Comparison of ENCODE assay signal across 21 cellular contexts in the genomic region with DNA sequence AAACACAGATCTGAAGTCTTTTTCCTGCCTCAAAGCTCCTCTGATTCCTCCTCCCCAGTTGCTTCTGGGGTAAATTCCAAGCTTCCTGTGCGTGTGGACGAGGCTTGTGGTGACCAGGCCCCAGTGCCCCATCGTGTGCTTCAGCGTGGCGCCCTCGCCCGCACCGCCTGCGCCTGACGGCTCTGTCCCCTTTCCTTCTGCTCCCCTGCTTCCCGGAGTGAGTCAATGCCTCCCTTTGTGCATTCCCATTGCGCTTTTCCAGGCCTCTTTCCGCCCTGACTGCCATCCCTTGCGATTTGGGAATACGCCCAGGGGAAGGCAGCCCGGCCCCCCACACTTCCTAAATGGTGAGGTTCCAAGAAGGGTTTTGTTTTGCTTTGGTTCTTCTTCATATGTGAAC.
"Had no signal": no experiment of that assay in that cellular context is flagged by ENCODE, and none has a peak within 500 bp of the region (broad histone marks: within the 10 kb centered on the region; RNA-seq: fewer than 3 reads in every experiment).

No MANE protein-coding gene starts in this region.

- H3K9me3 Mint-ChIP-seq: stimulated activated effector memory CD8-positive, alpha-beta T cell treated with anti-CD3 and anti-CD28 coated beads, Interleukin-12 subunit alpha, Interleukin-12 subunit beta, amount 100 ng/mL, for 72 hours; T-helper 2 cell treated with Interferon-gamma antibody and Interleukin-4, amounts not matched to agents 5 μg/mL and 100 μg/mL, for 36 hours had no signal

- H3K27ac Mint-ChIP-seq: stimulated activated effector memory CD8-positive, alpha-beta T cell treated with anti-CD3 and anti-CD28 coated beads, Interleukin-12 subunit alpha, Interleukin-12 subunit beta, amount 100 ng/mL, for 72 hours; T-cell; T-helper 2 cell treated with Interferon-gamma antibody and Interleukin-4, amounts not matched to agents 5 μg/mL and 100 μg/mL, for 36 hours had no signal

- ATAC-seq: activated naive CD4-positive, alpha-beta T cell treated with anti-CD3 and anti-CD28 coated beads, Interleukin-2, amount 50 U/mL, for 72 hours; left lung; naive thymus-derived CD8-positive, alpha-beta T cell; sciatic nerve; stimulated activated effector memory CD8-positive, alpha-beta T cell treated with anti-CD3 and anti-CD28 coated beads, Interleukin-12 subunit alpha, Interleukin-12 subunit beta, amount 100 ng/mL, for 72 hours; stimulated activated naive CD8-positive, alpha-beta T cell treated with anti-CD3 and anti-CD28 coated beads, Interleukin-15, amount 100 ng/mL, for 72 hours; T-cell had no signal

- H3K27ac ChIP-seq: ascending aorta, breast epithelium, coronary artery, left lung, suprapubic skin, transverse colon, VCaP had no signal

- H3K36me3 ChIP-seq: ascending aorta, breast epithelium, transverse colon had no signal

- H3K9me3 ChIP-seq: ascending aorta, breast epithelium, left lung, suprapubic skin, transverse colon had no signal

- H3K36me3 Mint-ChIP-seq: stimulated activated effector memory CD8-positive, alpha-beta T cell treated with anti-CD3 and anti-CD28 coated beads, Interleukin-12 subunit alpha, Interleukin-12 subunit beta, amount 100 ng/mL, for 72 hours had no signal

- H3K4me3 Mint-ChIP-seq: stimulated activated effector memory CD8-positive, alpha-beta T cell treated with anti-CD3 and anti-CD28 coated beads, Interleukin-12 subunit alpha, Interleukin-12 subunit beta, amount 100 ng/mL, for 72 hours; stimulated activated naive CD8-positive, alpha-beta T cell treated with anti-CD3 and anti-CD28 coated beads, Interleukin-15, amount 100 ng/mL, for 72 hours; T-cell; T-helper 2 cell treated with Interferon-gamma antibody and Interleukin-4, amounts not matched to agents 5 μg/mL and 100 μg/mL, for 36 hours had no signal

- H3K4me3 ChIP-seq: ascending aorta, breast epithelium, coronary artery, left lung, lung, suprapubic skin, transverse colon had no signal

- DNase-seq: activated T-cell treated with anti-CD3 and anti-CD28 coated beads, Interleukin-2, amount 50 U/mL, for 1 hour; erythroblast; foreskin fibroblast; kidney glomerular epithelial cell; naive thymus-derived CD8-positive, alpha-beta T cell; small intestine; stimulated activated CD4-positive, alpha-beta T cell treated with anti-CD3 and anti-CD28 coated beads, Interleukin-2, amount 100 ng/mL, for 24 hours; stimulated activated naive CD8-positive, alpha-beta T cell treated with anti-CD3 and anti-CD28 coated beads, Interleukin-15, amount 100 ng/mL, for 72 hours; T-cell; transverse colon had no signal

- H3K27me3 ChIP-seq: ascending aorta, breast epithelium, left lung, suprapubic skin, transverse colon had no signal

- H3K27me3 Mint-ChIP-seq: naive thymus-derived CD8-positive, alpha-beta T cell; stimulated activated naive CD8-positive, alpha-beta T cell treated with anti-CD3 and anti-CD28 coated beads, Interleukin-15, amount 100 ng/mL, for 72 hours; T-cell had no signal
